8 cellular contexts compared by ENCODE assay signal in the genomic region with DNA sequence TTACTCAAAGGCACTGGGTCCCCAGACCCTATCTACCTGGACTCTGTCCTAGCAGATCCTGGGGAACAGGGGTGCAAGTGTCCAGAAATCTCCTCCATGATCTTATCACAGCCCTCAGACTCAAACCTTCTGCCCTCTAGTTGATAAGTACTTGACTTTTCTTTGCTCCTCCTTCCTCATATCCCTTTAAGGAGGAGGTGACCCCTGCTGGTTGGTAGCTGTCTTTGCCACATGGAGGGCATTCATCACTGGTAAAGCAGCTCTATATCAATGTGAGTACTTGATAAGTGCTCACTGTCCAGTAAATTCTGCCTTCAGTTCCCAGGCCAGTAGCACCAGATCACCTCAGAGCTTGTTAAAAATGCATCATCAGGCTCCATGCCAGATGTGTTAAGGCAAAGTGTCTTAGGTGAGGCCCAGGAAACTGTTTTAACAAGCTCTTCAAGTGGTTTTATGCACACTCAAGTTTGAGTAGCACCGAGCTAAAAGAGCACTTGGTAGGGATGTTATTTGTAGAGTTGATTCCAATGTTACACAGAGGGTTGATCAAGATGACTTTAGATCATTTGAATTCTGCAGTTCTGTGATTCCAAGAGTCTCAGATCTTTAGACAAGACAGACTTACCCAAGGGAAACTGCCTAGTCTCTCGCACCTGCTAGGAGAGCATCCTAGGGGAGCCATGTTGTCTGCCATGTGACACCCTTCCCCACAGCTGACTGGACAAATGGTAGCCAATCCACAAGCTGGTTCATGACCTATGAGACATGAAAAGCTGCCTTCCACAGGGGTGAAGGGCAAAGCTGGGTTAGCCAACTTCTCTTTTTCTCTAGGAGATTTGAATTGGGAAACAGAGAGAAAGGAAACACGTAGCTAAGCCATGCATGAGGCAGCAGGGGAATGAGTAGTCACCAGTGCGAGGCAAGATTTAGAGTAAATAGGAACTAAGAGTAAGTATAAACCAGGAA. TPM values are rescaled to one million over a fixed set of nuclear protein-coding genes. Genes with fewer than 3 reads are reported as not detected.
DNase-seq lines count a peak whose midpoint lies in the region; ATAC-seq and TF ChIP-seq lines count a peak whose summit lies in the region.

No MANE protein-coding gene starts in this region.

- no peaks in the 10 kb centered on the region for H3K9me3 ChIP-seq in NT2/D1 (ENCODE audit: insufficient read depth, low read length)

- no peaks in the 10 kb centered on the region for H3K9me3 Mint-ChIP-seq in activated T-cell treated with anti-CD3 and anti-CD28 coated beads, Interleukin-2, amount 50 U/mL, for 24 hours
- peaks cover 3% of the 10 kb centered on the region for H3K9me3 Mint-ChIP-seq in glutamatergic neuron (ENCODE audit: unreplicated experiment)

- no peaks in the 10 kb centered on the region for H3K4me1 ChIP-seq in NT2/D1 (ENCODE audit: insufficient read depth, insufficient read length)

- no peak overlapping the region for H3K27ac Mint-ChIP-seq in activated T-cell treated with anti-CD3 and anti-CD28 coated beads, Interleukin-2, amount 50 U/mL, for 24 hours
- no peak overlapping the region for H3K27ac Mint-ChIP-seq in glutamatergic neuron (ENCODE audit: unreplicated experiment)

- H3K27me3 Mint-ChIP-seq in activated T-cell treated with anti-CD3 and anti-CD28 coated beads, Interleukin-2, amount 50 U/mL, for 24 hours = no peaks in the 10 kb centered on the region
- peaks cover 5% of the 10 kb centered on the region for H3K27me3 Mint-ChIP-seq in glutamatergic neuron (ENCODE audit: unreplicated experiment)

- peaks cover 8% of the 10 kb centered on the region for H3K4me1 Mint-ChIP-seq in activated T-cell treated with anti-CD3 and anti-CD28 coated beads, Interleukin-2, amount 50 U/mL, for 24 hours (ENCODE audit: low read depth)
- H3K4me1 Mint-ChIP-seq in glutamatergic neuron (ENCODE audit: low read depth, unreplicated experiment) = no peaks in the 10 kb centered on the region

- H3K36me3 ChIP-seq in NT2/D1 (ENCODE audit: insufficient read depth, insufficient read length, low read length) = no peaks in the 10 kb centered on the region

- DNase-seq in activated T-cell treated with anti-CD3 and anti-CD28 coated beads for 1 hour (ENCODE audit: low read depth) (peak; percentile 26), HT1080 (ENCODE audit: low read depth) (peak; percentile 57), NT2/D1 (ENCODE audit: low read depth, low spot score) (peak; percentile 40), glutamatergic neuron (peak; percentile 41), renal cortical epithelial cell (ENCODE audit: low read depth) (peak; percentile 65)
- DNase-seq in activated T-cell treated with anti-CD3 and anti-CD28 coated beads, Interleukin-2, amount 50 U/mL, for 24 hours = no peak
- DNase-seq in activated effector memory CD4-positive, alpha-beta T cell treated with Interleukin-2 at 50 U/mL for 16 hours = peak; percentile 33

- H3K9ac ChIP-seq in NT2/D1 (ENCODE audit: insufficient read length, low read depth) = no peak overlapping the region

- TF ChIP-seq CTCF in glutamatergic neuron (IDR thresholded peaks at IDR 0.05; ENCODE audit: partially characterized antibody, unreplicated experiment) = peak; percentile 57

- H3K36me3 Mint-ChIP-seq in activated T-cell treated with anti-CD3 and anti-CD28 coated beads, Interleukin-2, amount 50 U/mL, for 24 hours (ENCODE audit: low read depth) = no peaks in the 10 kb centered on the region
- no peaks in the 10 kb centered on the region for H3K36me3 Mint-ChIP-seq in glutamatergic neuron (ENCODE audit: unreplicated experiment)

- peaks cover 2% of the 10 kb centered on the region for H3K27me3 ChIP-seq in NT2/D1 (ENCODE audit: insufficient read depth, insufficient read length)

- ATAC-seq in HG02571 (IDR thresholded peaks at IDR 0.05; ENCODE audit: unreplicated experiment) = no peak

- H3K4me3 ChIP-seq in NT2/D1 (ENCODE audit: insufficient read length, low read depth) = no peak overlapping the region

- no peak overlapping the region for H3K4me3 Mint-ChIP-seq in activated T-cell treated with anti-CD3 and anti-CD28 coated beads, Interleukin-2, amount 50 U/mL, for 24 hours
- no peak overlapping the region for H3K4me3 Mint-ChIP-seq in glutamatergic neuron (ENCODE audit: unreplicated experiment)

RNA-seq across cellular contexts. Expression of a gene that starts 18.6 kb away (rescaled TPM):
- not detected in 2 replicates for total RNA-seq in HT1080 (2014; rRNA removed; shearing (Covaris generic))
- polyA plus RNA-seq in HT1080 (2015; cell fraction: cytosol; rRNA removed) = 0.05 and 0.10 TPM in 2 replicates
- polyA plus RNA-seq in HT1080 (2015; cell fraction: nucleus; rRNA removed) = 0.05 TPM in 1 of 2 replicates, not detected in the other
- total RNA-seq in glutamatergic neuron (ENCODE audit: unreplicated experiment) = not detected
- total RNA-seq in renal cortical epithelial cell = not detected in 2 replicates

RNA-seq across cellular contexts. Expression of a gene that starts 19.4 kb away (rescaled TPM):
- total RNA-seq in HT1080 (2014; rRNA removed; shearing (Covaris generic)) = 0.68 and 1.5 TPM in 2 replicates
- polyA plus RNA-seq in HT1080 (2015; cell fraction: cytosol; rRNA removed) = 0.93 and 1.1 TPM in 2 replicates
- polyA plus RNA-seq in HT1080 (2015; cell fraction: nucleus; rRNA removed) = 0.78 and 1.5 TPM in 2 replicates
- not detected for total RNA-seq in glutamatergic neuron (ENCODE audit: unreplicated experiment)
- not detected in 2 replicates for total RNA-seq in renal cortical epithelial cell

RNA-seq across cellular contexts. Expression of a gene that starts 28.2 kb away (rescaled TPM):
- 0.23 TPM in 1 of 2 replicates, not detected in the other for total RNA-seq in HT1080 (2014; rRNA removed; shearing (Covaris generic))
- 0.14 and 0.36 TPM in 2 replicates for polyA plus RNA-seq in HT1080 (2015; cell fraction: cytosol; rRNA removed)
- 0.22 TPM in 1 of 2 replicates, not detected in the other for polyA plus RNA-seq in HT1080 (2015; cell fraction: nucleus; rRNA removed)
- not detected for total RNA-seq in glutamatergic neuron (ENCODE audit: unreplicated experiment)
- not detected in 2 replicates for total RNA-seq in renal cortical epithelial cell

RNA-seq across cellular contexts. Expression of a gene that starts 45.8 kb away (rescaled TPM):
- not detected in 2 replicates for total RNA-seq in HT1080 (2014; rRNA removed; shearing (Covaris generic))
- polyA plus RNA-seq in HT1080 (2015; cell fraction: cytosol; rRNA removed) = not detected in 2 replicates
- polyA plus RNA-seq in HT1080 (2015; cell fraction: nucleus; rRNA removed) = not detected in 2 replicates
- total RNA-seq in glutamatergic neuron (ENCODE audit: unreplicated experiment) = not detected
- total RNA-seq in renal cortical epithelial cell = not detected in 2 replicates
